14 cellular contexts compared by ENCODE assay signal in the genomic region with DNA sequence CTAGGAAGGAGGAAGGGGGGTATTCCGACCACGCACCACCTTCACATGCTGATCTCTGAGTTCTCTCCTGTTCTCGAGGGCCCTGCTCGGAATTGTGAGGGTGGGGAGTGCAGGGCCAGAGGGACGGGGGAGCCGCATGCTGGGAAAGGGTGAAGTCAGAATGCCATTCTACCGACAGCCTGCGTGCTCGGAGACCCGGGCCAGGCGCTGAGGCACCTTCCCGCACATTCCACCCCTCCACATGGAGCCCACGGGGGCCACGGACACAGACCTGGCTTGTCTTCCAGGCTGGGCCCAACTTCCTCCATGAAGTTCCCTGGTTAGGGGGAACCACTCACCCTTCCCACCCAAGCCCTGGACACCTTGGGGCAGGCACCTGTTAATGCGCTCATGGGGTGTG.
"Had no signal": no experiment of that assay in that cellular context is flagged by ENCODE, and none has a peak within 500 bp of the region (broad histone marks: within the 10 kb centered on the region; RNA-seq: fewer than 3 reads in every experiment).

No MANE protein-coding gene starts in this region.

- H3K36me3 ChIP-seq: left lung, ovary, transverse colon had no signal

- H3K27me3 ChIP-seq: left lung, ovary, transverse colon had no signal

- H3K27ac Mint-ChIP-seq: activated CD8-positive, alpha-beta T cell treated with anti-CD3 and anti-CD28 coated beads, Interleukin-2, amount 10 ng/mL, durations not matched to agents 7 days and 5 days; activated naive CD4-positive, alpha-beta T cell treated with anti-CD3 and anti-CD28 coated beads for 36 hours; effector memory CD8-positive, alpha-beta T cell had no signal

- H3K4me3 ChIP-seq: left lung, ovary, transverse colon had no signal

- H3K27me3 Mint-ChIP-seq: effector memory CD8-positive, alpha-beta T cell had no signal

- ATAC-seq: activated CD8-positive, alpha-beta T cell treated with anti-CD3 and anti-CD28 coated beads, Interleukin-2, amount 10 ng/mL, durations not matched to agents 7 days and 5 days; effector memory CD8-positive, alpha-beta T cell; left lung had no signal

- H3K27ac ChIP-seq: left lung, ovary, transverse colon had no signal

- H3K9me3 Mint-ChIP-seq: activated naive CD4-positive, alpha-beta T cell treated with anti-CD3 and anti-CD28 coated beads for 36 hours; effector memory CD8-positive, alpha-beta T cell had no signal

- H3K4me3 Mint-ChIP-seq: activated CD8-positive, alpha-beta T cell treated with anti-CD3 and anti-CD28 coated beads, Interleukin-2, amount 10 ng/mL, durations not matched to agents 7 days and 5 days; activated naive CD4-positive, alpha-beta T cell treated with anti-CD3 and anti-CD28 coated beads for 36 hours; effector memory CD8-positive, alpha-beta T cell had no signal

- DNase-seq: activated CD4-positive, alpha-beta T cell treated with anti-CD3 and anti-CD28 coated beads for 4 hours; activated CD8-positive, alpha-beta memory T cell treated with anti-CD3 and anti-CD28 coated beads, Interleukin-2, amount 50 U/mL, for 48 hours; activated CD8-positive, alpha-beta T cell treated with anti-CD3 and anti-CD28 coated beads, Interleukin-2, amount 10 ng/mL, durations not matched to agents 7 days and 5 days; activated naive CD4-positive, alpha-beta T cell treated with anti-CD3 and anti-CD28 coated beads for 36 hours; central memory CD4-positive, alpha-beta T cell; cortex of kidney; effector memory CD8-positive, alpha-beta T cell; head of caudate nucleus; left lung; mesendoderm; small intestine; T-helper 1 cell; transverse colon had no signal

- H3K9me3 ChIP-seq: left lung, ovary, transverse colon had no signal
